In the genomic region with DNA sequence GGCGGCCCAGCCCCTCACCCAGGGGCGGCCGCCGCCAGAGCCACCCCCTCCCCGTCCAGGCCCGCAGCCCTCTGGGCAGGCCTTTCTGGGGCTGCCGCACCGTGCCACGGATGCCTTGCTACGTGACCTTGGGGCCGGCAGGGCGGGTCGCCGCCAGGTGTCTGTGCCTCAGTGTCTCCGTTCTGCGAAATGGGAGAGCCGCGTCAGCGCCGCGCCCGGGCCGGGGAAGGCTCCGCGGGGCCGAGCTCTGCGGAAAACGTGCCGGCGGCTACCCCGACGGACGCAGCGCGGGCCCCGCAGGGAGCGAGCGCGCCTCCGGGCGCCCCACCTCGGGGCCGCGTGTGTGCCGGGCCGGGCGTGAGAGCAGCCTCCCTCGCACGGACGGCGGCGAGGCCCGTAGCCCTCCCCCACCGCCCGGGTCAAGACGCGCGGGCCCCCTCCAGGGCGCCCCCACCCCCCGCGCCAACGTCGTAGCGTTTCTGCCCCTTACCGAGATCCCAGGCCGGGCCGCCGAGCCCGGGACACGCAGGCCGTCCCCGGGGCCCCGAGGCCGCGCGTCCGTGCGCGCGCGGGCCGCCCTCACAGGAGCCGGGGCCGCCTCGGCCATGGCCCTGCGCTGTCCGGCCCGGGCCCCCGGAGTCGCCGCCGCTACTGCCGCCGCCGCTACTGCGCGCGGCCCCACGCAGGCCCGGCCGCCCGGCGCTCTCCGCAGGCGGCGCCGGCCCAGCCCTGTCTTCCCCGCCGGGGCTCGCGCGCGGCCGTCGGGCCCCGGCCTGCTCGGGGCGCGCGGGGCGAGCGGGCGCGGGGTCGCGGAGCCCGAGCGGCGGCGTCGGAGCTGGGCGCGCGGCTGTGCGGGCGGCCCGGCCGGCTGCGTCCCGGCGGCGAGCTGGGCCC, we compare ENCODE assay signal across 8 cellular contexts. TPM values are rescaled to one million over a fixed set of nuclear protein-coding genes. Genes with fewer than 3 reads are reported as not detected.
DNase-seq lines count a peak whose midpoint lies in the region; ATAC-seq and TF ChIP-seq lines count a peak whose summit lies in the region.

No MANE protein-coding gene starts in this region.

- H3K9ac ChIP-seq in muscle layer of colon (ENCODE audit: low read length) = peak overlapping the region; percentile 33

- H3K4me3 ChIP-seq in Peyer's patch (peak overlapping the region; percentile 53 to 76 (median 70)), muscle layer of colon (ENCODE audit: low read depth in 1 of 2, low read length in 2 of 2) (peak overlapping the region; percentile 40 to 67), vagina (peak overlapping the region; percentile 78 to 82)

- peak; percentile 31 for ATAC-seq in HG02763 (IDR thresholded peaks at IDR 0.05; ENCODE audit: unreplicated experiment)
- ATAC-seq in effector memory CD8-positive, alpha-beta T cell (replicated peaks) = peak; percentile 38

- DNase-seq in GM13977 (ENCODE audit: low spot score) (peak; percentile 79), Peyer's patch (no peak), vagina (ENCODE audit: extremely low spot score in 2 of 2) (no peak), UCSD-AML1 (lab: John Stamatoyannopoulos, UW; ENCODE audit: unreplicated experiment) (no peak)
- DNase-seq in effector memory CD8-positive, alpha-beta T cell = no peak

- no peaks in the 10 kb centered on the region for H3K9me3 ChIP-seq in Peyer's patch
- H3K9me3 ChIP-seq in muscle layer of colon (ENCODE audit: low read length) = no peaks in the 10 kb centered on the region
- H3K9me3 ChIP-seq in vagina = no peaks in the 10 kb centered on the region

- in situ Hi-C loops in GM13977 (cut with MboI; ENCODE audit: low pct_unique_long_range_greater_than_20kb, low sequenced_read_pairs, unreplicated experiment) = no loop called here

- TF ChIP-seq CTCF in 22Rv1 (IDR thresholded peaks at IDR 0.05) (no peak), GM13977 (IDR thresholded peaks at IDR 0.05; ENCODE audit: extremely low read depth, insufficient read depth, missing control alignments) (no peak), Peyer's patch (IDR thresholded peaks at IDR 0.05) (no peak), vagina (IDR thresholded peaks at IDR 0.05) (no peak)

- H3K27me3 ChIP-seq in Peyer's patch (no peaks in the 10 kb centered on the region), muscle layer of colon (ENCODE audit: control insufficient read depth in 1 of 2, insufficient read depth in 2 of 2, low read length in 2 of 2) (no peaks in the 10 kb centered on the region), vagina (no peaks in the 10 kb centered on the region)

- H3K9me3 Mint-ChIP-seq in effector memory CD8-positive, alpha-beta T cell = no peaks in the 10 kb centered on the region

- TF ChIP-seq POLR2A in Peyer's patch (IDR thresholded peaks at IDR 0.05) = no peak
- TF ChIP-seq POLR2A in vagina (IDR thresholded peaks at IDR 0.05) = no peak

- H3K36me3 ChIP-seq in Peyer's patch (peaks cover 0 to 15% (median 0%) of the 10 kb centered on the region in 3 donors), muscle layer of colon (ENCODE audit: insufficient read depth, low read length) (peaks cover 14% of the 10 kb centered on the region), vagina (peaks cover 0 to 11% of the 10 kb centered on the region in 2 donors)

- H3K4me1 Mint-ChIP-seq in effector memory CD8-positive, alpha-beta T cell (ENCODE audit: low read depth in 2 of 2) = peaks cover 11 to 15% of the 10 kb centered on the region in 2 donors

- no peak overlapping the region for H3K27ac Mint-ChIP-seq in effector memory CD8-positive, alpha-beta T cell

- H3K4me1 ChIP-seq in Peyer's patch = peaks cover 0 to 21% (median 10%) of the 10 kb centered on the region in 4 donors
- H3K4me1 ChIP-seq in muscle layer of colon (ENCODE audit: insufficient read depth, low read length) = peaks cover 23% of the 10 kb centered on the region
- peaks cover 17% of the 10 kb centered on the region for H3K4me1 ChIP-seq in vagina

- peaks cover 7 to 8% of the 10 kb centered on the region in 2 donors for H3K27me3 Mint-ChIP-seq in effector memory CD8-positive, alpha-beta T cell

- peak overlapping the region; percentile 77 to 83 for H3K4me3 Mint-ChIP-seq in effector memory CD8-positive, alpha-beta T cell

- H3K36me3 Mint-ChIP-seq in effector memory CD8-positive, alpha-beta T cell (ENCODE audit: insufficient read depth) = peaks cover 12% of the 10 kb centered on the region

- intact Hi-C loops in vagina (cut with DNase I) = no loop called here

- H3K27ac ChIP-seq in 22Rv1 (peak overlapping the region; percentile 39), Peyer's patch (peak overlapping the region in 2 of 4 donors; percentile 25 to 69), muscle layer of colon (ENCODE audit: low read depth, low read length) (no peak overlapping the region), vagina (peak overlapping the region; percentile 87)

RNA-seq across cellular contexts. Expression of a gene that starts 1.1 kb away (rescaled TPM):
- 10 to 100 TPM in 2 of 4 donors, 1 to 10 TPM in 2; 6.5 to 12.4 (median 9.9) TPM for total RNA-seq in Peyer's patch
- total RNA-seq in vagina = 13.5 TPM

RNA-seq across cellular contexts. Expression of a gene that starts 37.8 kb away (rescaled TPM):
- total RNA-seq in Peyer's patch (10 to 100 TPM; 17.3 to 28.1 (median 23.4) TPM), vagina (29.0 TPM)
